32 cellular contexts compared by ENCODE assay signal in the genomic region with DNA sequence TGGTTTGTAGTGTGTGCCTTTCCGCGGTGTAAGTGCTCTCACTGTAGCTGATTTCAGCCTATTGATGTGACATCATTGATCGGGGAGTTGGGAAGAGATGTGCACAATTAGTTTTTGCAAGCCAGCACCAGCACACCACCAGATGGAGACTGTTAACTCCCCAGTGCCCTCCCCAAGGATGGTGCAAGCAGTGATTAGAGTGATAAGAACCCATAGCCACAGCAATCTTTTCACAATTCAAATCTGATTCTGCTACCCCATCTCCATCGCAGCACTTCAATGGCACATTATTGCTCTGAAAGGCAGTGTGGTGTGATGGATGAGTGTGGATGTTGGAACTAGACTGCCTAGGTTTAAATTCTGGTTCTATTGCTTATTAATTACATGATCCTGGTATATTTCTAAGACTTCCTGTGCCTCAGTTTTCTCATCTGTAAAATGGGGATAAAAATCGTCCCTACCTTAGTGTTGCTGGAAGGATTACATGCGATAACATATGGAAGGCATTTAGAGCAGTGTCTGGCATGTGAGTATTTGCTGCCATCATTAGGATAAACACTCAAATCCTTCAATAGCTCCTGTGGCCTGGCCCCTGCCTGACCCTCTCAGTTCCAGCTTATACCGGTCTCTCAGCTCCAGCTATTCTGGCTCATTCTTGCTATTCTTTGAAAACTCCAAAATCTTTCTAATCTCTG. TPM values are rescaled to one million over a fixed set of nuclear protein-coding genes. Genes with fewer than 3 reads are reported as not detected.
A peak's percentile ranks its signal among the peaks of the same experiment; 100 is the strongest.
DNase-seq lines count a peak whose midpoint lies in the region; ATAC-seq, FAIRE-seq and TF ChIP-seq lines count a peak whose summit lies in the region.
"Had no signal": no experiment of that assay in that cellular context is flagged by ENCODE, and none has a peak within 500 bp of the region (broad histone marks: within the 10 kb centered on the region; RNA-seq: fewer than 3 reads in every experiment).

No MANE protein-coding gene starts in this region.

- peaks cover 55% of the 10 kb centered on the region for H3K4me1 Mint-ChIP-seq in nephron progenitor cell

- H3K27ac ChIP-seq in HEK293 (ENCODE audit: extremely low read depth, low read depth, low read length) (no peak overlapping the region), K562 (ENCODE audit: extremely low read depth, low read depth, low read length) (no peak overlapping the region)
- H3K27ac ChIP-seq: C4-2B, heart left ventricle, ovary, suprapubic skin had no signal

- intact Hi-C loops in K562 (cut with micrococcal nuclease), result no loop called here

- H3K9me3 ChIP-seq in HEK293 (ENCODE audit: control insufficient read depth, insufficient read depth, low read depth, low read length) (no peaks in the 10 kb centered on the region), K562 (replicated peaks; ENCODE audit: control insufficient read depth, insufficient read depth, low read depth, low read length) (no peaks in the 10 kb centered on the region)
- H3K9me3 ChIP-seq: heart left ventricle, ovary, suprapubic skin had no signal

- no peaks in the 10 kb centered on the region for H3K36me3 ChIP-seq in HEK293 (ENCODE audit: control insufficient read depth in 2 of 2, insufficient read depth in 1 of 2, low read length in 2 of 2)
- no peaks in the 10 kb centered on the region for H3K36me3 ChIP-seq in K562 (ENCODE audit: control insufficient read depth, insufficient read depth, low read length)
- H3K36me3 ChIP-seq: ovary, suprapubic skin had no signal

- H3K9ac ChIP-seq in K562 (ENCODE audit: insufficient read depth in 1 of 2, low read depth in 2 of 2, low read length in 2 of 2), result no peak overlapping the region

- TF ChIP-seq POLR2A in K562 (conservative IDR thresholded peaks at IDR 0.05), result no peak

- FAIRE-seq in D721Med (lab: Jason Lieb, UNC) (peak; percentile 77), K562 (lab: Jason Lieb, UNC) (no peak)
- FAIRE-seq: HTR-8/SVneo had no signal

- H3K4me2 ChIP-seq in K562 (ENCODE audit: insufficient read depth, low read length), result no peak overlapping the region

- no TSS peak for BruUV-seq in K562 (replicated peaks; lab: Mats Ljungman, UMichigan)

- H3K36me3 Mint-ChIP-seq in nephron progenitor cell (ENCODE audit: low read depth), result no peaks in the 10 kb centered on the region
- H3K36me3 Mint-ChIP-seq: naive thymus-derived CD4-positive, alpha-beta T cell had no signal

- DNase-seq in D721Med (ENCODE audit: insufficient read length, low spot score) (peak; percentile 70), K562 (ENCODE audit: extremely low read depth in 1 of 4, low spot score in 3 of 4) (no peak), nephron progenitor cell (no peak), middle frontal gyrus (ENCODE audit: extremely low spot score, low spot score) (no peak), amniotic stem cell (lab: John Stamatoyannopoulos, UW) (no peak)
- DNase-seq: activated CD4-positive, alpha-beta T cell treated with anti-CD3 and anti-CD28 coated beads, Interleukin-2, amount 50 U/mL, for 1 hour; activated CD4-positive, CD25-positive, alpha-beta regulatory T cell; activated T-cell treated with anti-CD3 and anti-CD28 coated beads, Interleukin-2, amount 50 U/mL, for 24 hours; caudate nucleus; COR-L47; GOT3; islet precursor cell; KBM-7; midbrain; naive thymus-derived CD4-positive, alpha-beta T cell; NCI-H1417; NCI-H2081; NCI-H446; NCI-H748 treated with DMSO at 0.1 percent for 48 hours; ovary; stimulated activated naive CD4-positive, alpha-beta T cell treated with Interleukin-2 at 50 U/mL for 16 hours had no signal

- no peak overlapping the region for H3K4me3 Mint-ChIP-seq in nephron progenitor cell
- H3K4me3 Mint-ChIP-seq: activated T-cell treated with anti-CD3 and anti-CD28 coated beads, Interleukin-2, amount 50 U/mL, for 24 hours; naive thymus-derived CD4-positive, alpha-beta T cell had no signal

- no peaks in the 10 kb centered on the region for H3K27me3 ChIP-seq in K562 (ENCODE audit: control insufficient read depth in 2 of 2, insufficient read depth in 2 of 2, low read length in 2 of 2)
- H3K27me3 ChIP-seq: ovary, suprapubic skin had no signal

- no peaks in the 10 kb centered on the region for H3K4me1 ChIP-seq in HEK293 (ENCODE audit: control insufficient read depth, insufficient read depth, low read length)
- peaks cover 12 to 25% of the 10 kb centered on the region in 2 experiments for H3K4me1 ChIP-seq in K562 (replicated peaks in 1 of 2; ENCODE audit: control insufficient read depth in 2 of 2, insufficient read depth in 2 of 2, low read length in 2 of 2)

- H3K79me2 ChIP-seq in K562 (ENCODE audit: control insufficient read depth, insufficient read depth, low read length), result no peaks in the 10 kb centered on the region

- no peaks in the 10 kb centered on the region for H3K9me1 ChIP-seq in K562 (ENCODE audit: control insufficient read depth, insufficient read depth, low read length)

- H3K9me3 Mint-ChIP-seq in nephron progenitor cell, result no peaks in the 10 kb centered on the region
- H3K9me3 Mint-ChIP-seq: activated T-cell treated with anti-CD3 and anti-CD28 coated beads, Interleukin-2, amount 50 U/mL, for 24 hours; naive thymus-derived CD4-positive, alpha-beta T cell had no signal

- TF ChIP-seq EP300 in K562 (IDR thresholded peaks at IDR 0.05; ENCODE audit: low read length), result no peak

- H3K4me3 ChIP-seq in HEK293 (ENCODE audit: low read depth, low read length) (no peak overlapping the region), K562 (no peak overlapping the region)
- H3K4me3 ChIP-seq: heart left ventricle, ovary, suprapubic skin had no signal

- no peak for ATAC-seq in K562
- no peak for ATAC-seq in HG03432 (IDR thresholded peaks at IDR 0.05; ENCODE audit: unreplicated experiment)
- no peak for ATAC-seq in HG03159 (IDR thresholded peaks at IDR 0.05; ENCODE audit: unreplicated experiment)
- ATAC-seq: heart left ventricle; naive thymus-derived CD4-positive, alpha-beta T cell had no signal

- H2AFZ ChIP-seq in K562 (ENCODE audit: low read depth, low read length), result no peak overlapping the region

- in situ Hi-C loops in K562 (cut with MboI), result no loop called here

- TF ChIP-seq RAD21 in K562 (CRISPR knock-in tag; conservative IDR thresholded peaks at IDR 0.05 in 1 of 2, IDR thresholded peaks at IDR 0.05 in 1 of 2), result no peak

- peaks cover 21% of the 10 kb centered on the region for H3K27me3 Mint-ChIP-seq in nephron progenitor cell (ENCODE audit: low read depth, poor library complexity)
- H3K27me3 Mint-ChIP-seq: activated T-cell treated with anti-CD3 and anti-CD28 coated beads, Interleukin-2, amount 50 U/mL, for 24 hours; naive thymus-derived CD4-positive, alpha-beta T cell had no signal

- H3K27ac Mint-ChIP-seq in nephron progenitor cell, result peak overlapping the region; percentile 69

- POLR2A ChIA-PET in HEK293 (lab: Yijun Ruan, JAX), result interaction anchor here (1.5 kb wide), 1 partner anchor 11 kb away, joined by 4 read pairs; a partner anchor contains a TSS
- POLR2A ChIA-PET in K562 (lab: Yijun Ruan, JAX), result interaction anchor here (2.8 kb wide), 1 partner anchor 12 kb away, joined by 10 read pairs; a partner anchor contains a TSS

- 45% methylated on average over 7 of the region's 7 CpGs for WGBS in K562 (ENCODE audit: insufficient coverage, low coverage, missing lambda C conversion rate)

- no peaks in the 10 kb centered on the region for H4K20me1 ChIP-seq in K562 (replicated peaks; ENCODE audit: control insufficient read depth, insufficient read depth, low read length)

- CTCF ChIA-PET in HEK293 (lab: Yijun Ruan, JAX) (interaction anchor here (0.5 to 0.6 kb wide), 2 partner anchors 10 to 104 kb away, joined by 3 to 5 read pairs; no protein-coding TSS in a partner anchor), K562 (lab: Yijun Ruan, JAX; ENCODE audit: low intra/inter-chr PET ratio) (interaction anchor here (1.5 kb wide), 1 partner anchor 30 kb away, joined by 4 read pairs; no protein-coding TSS in a partner anchor)

- TF ChIP-seq CTCF in D721Med (IDR thresholded peaks at IDR 0.05; ENCODE audit: insufficient read depth, missing control alignments) (no peak), HEK293 (tag by site-specific recombination; IDR thresholded peaks at IDR 0.05) (no peak; the same call in 1 of the 2 replicates), K562 (IDR thresholded peaks at IDR 0.05 in 2 of 3, conservative IDR thresholded peaks at IDR 0.05 in 1 of 3; ENCODE audit: insufficient read depth in 2 of 3, low read depth in 1 of 3, low read length in 3 of 3) (peak in 1 of 3 experiments; percentile 31; a peak in 2 of 6 replicates), nephron progenitor cell (IDR thresholded peaks at IDR 0.05) (no peak)

RNA-seq across cellular contexts. Expression of a gene that starts 6.7 kb away (rescaled TPM):
- total RNA-seq in K562 (2011; cell fraction: chromatin; rRNA removed; ENCODE audit: low replicate concordance), result 2.6 and 2.7 TPM in 2 replicates
- 1.5 and 2.0 TPM in 2 replicates for total RNA-seq in K562 (2011; cell fraction: nucleolus; rRNA removed)
- total RNA-seq in K562 (2011; cell fraction: nucleoplasm; rRNA removed), result 0.95 and 1.7 TPM in 2 replicates
- total RNA-seq in K562 (2014; rRNA removed) (0.32 and 0.78 TPM in 2 replicates), K562 (2014; rRNA removed; fragmentation: Illumina TruSeq; extraction: Trizol) (0.03 and 0.22 TPM in 2 replicates), K562 (2015; rRNA removed; fragmentation: Illumina TruSeq; extraction: Trizol) (0.54 and 0.79 TPM in 2 replicates), K562 (2021) (0.25 and 0.71 TPM in 2 replicates)
- polyA plus RNA-seq in K562 (2011; rRNA removed) (0.21 and 0.57 TPM in 2 replicates), K562 (2014; fragmentation: Illumina TruSeq; extraction: Trizol) (0.40 and 0.48 TPM in 2 replicates), K562 (2014; fragmentation: Nextera tagmentation; extraction: Ambion mirVana) (under 1 TPM in 1 of 2 experiments, not detected in 1; 0.21 TPM), K562 (2014; rRNA removed) (0.50 and 0.86 TPM in 2 replicates)
- polyA plus RNA-seq in K562 (2011; cell fraction: cytosol; rRNA removed), result 0.18 and 0.35 TPM in 2 replicates
- 1.3 and 1.6 TPM in 2 replicates for polyA plus RNA-seq in K562 (2011; cell fraction: nucleus; rRNA removed)
- polyA plus RNA-seq in K562 (2012), result 0.92 and 13.0 TPM in 2 replicates
- polyA minus RNA-seq in K562 (2011; rRNA and poly(A)+ RNA removed), result 0.25 and 0.36 TPM in 2 replicates
- polyA minus RNA-seq in K562 (2011; cell fraction: cytosol; rRNA and poly(A)+ RNA removed), result not detected in 2 replicates
- 0.78 and 1.3 TPM in 2 replicates for polyA minus RNA-seq in K562 (2011; cell fraction: nucleus; rRNA and poly(A)+ RNA removed)
- total RNA-seq: fibroblast of villous mesenchyme, MCF 10A, SK-MEL-5 had no signal

RNA-seq across cellular contexts. Expression of a gene that starts 11.9 kb away (rescaled TPM):
- 49.1 and 50.5 TPM in 2 replicates for total RNA-seq in K562 (2011; cell fraction: chromatin; rRNA removed; ENCODE audit: low replicate concordance)
- 46.1 and 55.5 TPM in 2 replicates for total RNA-seq in K562 (2011; cell fraction: nucleolus; rRNA removed)
- total RNA-seq in K562 (2011; cell fraction: nucleoplasm; rRNA removed), result 59.8 and 81.0 TPM in 2 replicates
- total RNA-seq in K562 (2014; rRNA removed) (209 and 251 TPM in 2 replicates), K562 (2014; rRNA removed; fragmentation: Illumina TruSeq; extraction: Trizol) (156 and 166 TPM in 2 replicates), K562 (2015; rRNA removed; fragmentation: Illumina TruSeq; extraction: Trizol) (148 and 156 TPM in 2 replicates), K562 (2021) (144 and 164 TPM in 2 replicates)
- polyA plus RNA-seq in K562 (2011; rRNA removed) (119 and 149 TPM in 2 replicates), K562 (2014; fragmentation: Illumina TruSeq; extraction: Trizol) (223 and 237 TPM in 2 replicates), K562 (2014; fragmentation: Nextera tagmentation; extraction: Ambion mirVana) (100 to 1,000 TPM in 1 of 2 experiments, 10 to 100 TPM in 1; 62.9 to 107 TPM), K562 (2014; rRNA removed) (250 and 286 TPM in 2 replicates)
- polyA plus RNA-seq in K562 (2011; cell fraction: cytosol; rRNA removed), result 89.3 and 95.0 TPM in 2 replicates
- polyA plus RNA-seq in K562 (2011; cell fraction: nucleus; rRNA removed), result 47.9 and 56.5 TPM in 2 replicates
- polyA plus RNA-seq in K562 (2012), result 112 and 119 TPM in 2 replicates
- polyA minus RNA-seq in K562 (2011; rRNA and poly(A)+ RNA removed), result 79.2 and 97.3 TPM in 2 replicates
- polyA minus RNA-seq in K562 (2011; cell fraction: cytosol; rRNA and poly(A)+ RNA removed), result 31.1 and 33.4 TPM in 2 replicates
- 15.9 and 31.7 TPM in 2 replicates for polyA minus RNA-seq in K562 (2011; cell fraction: nucleus; rRNA and poly(A)+ RNA removed)

RNA-seq across cellular contexts. Expression of a gene that starts 25.8 kb away (rescaled TPM):
- total RNA-seq in K562 (2011; cell fraction: chromatin; rRNA removed; ENCODE audit: low replicate concordance), result 0.74 TPM in 1 of 2 replicates, not detected in the other
- not detected in 2 replicates for total RNA-seq in K562 (2011; cell fraction: nucleolus; rRNA removed)
- total RNA-seq in K562 (2011; cell fraction: nucleoplasm; rRNA removed), result not detected in 2 replicates
- total RNA-seq in K562 (2014; rRNA removed) (0.36 TPM in 1 of 2 replicates, not detected in the other), K562 (2014; rRNA removed; fragmentation: Illumina TruSeq; extraction: Trizol) (not detected in 2 replicates), K562 (2015; rRNA removed; fragmentation: Illumina TruSeq; extraction: Trizol) (0.40 TPM in 1 of 2 replicates, not detected in the other), K562 (2021) (not detected in 2 replicates)
- polyA plus RNA-seq in K562 (2011; rRNA removed) (0.12 and 0.15 TPM in 2 replicates), K562 (2014; fragmentation: Illumina TruSeq; extraction: Trizol) (0.22 and 0.30 TPM in 2 replicates), K562 (2014; fragmentation: Nextera tagmentation; extraction: Ambion mirVana) (not detected), K562 (2014; rRNA removed) (not detected in 2 replicates)
- 0.35 TPM in 1 of 2 replicates, not detected in the other for polyA plus RNA-seq in K562 (2011; cell fraction: cytosol; rRNA removed)
- polyA plus RNA-seq in K562 (2011; cell fraction: nucleus; rRNA removed), result 0.46 TPM in 1 of 2 replicates, not detected in the other
- polyA plus RNA-seq in K562 (2012), result 0.42 and 0.50 TPM in 2 replicates
- polyA minus RNA-seq in K562 (2011; rRNA and poly(A)+ RNA removed), result not detected in 2 replicates
- polyA minus RNA-seq in K562 (2011; cell fraction: cytosol; rRNA and poly(A)+ RNA removed), result not detected in 2 replicates
- 0.33 TPM in 1 of 2 replicates, not detected in the other for polyA minus RNA-seq in K562 (2011; cell fraction: nucleus; rRNA and poly(A)+ RNA removed)
- total RNA-seq: T-helper 1 cell treated with Interleukin-12 subunit alpha and Interleukin-12 subunit beta and Interleukin-4 antibody, amounts not matched to agents 30 ng/mL and 1 ng/mL, for 36 hours had no signal
